ENCODE assay signal across 12 cellular contexts in genomic region chr4:83082777-83083176, GRCh38. TPM values are rescaled to one million over a fixed set of nuclear protein-coding genes. Genes with fewer than 3 reads are reported as not detected.
DNase-seq lines count a peak whose midpoint lies in the region; FAIRE-seq and TF ChIP-seq lines count a peak whose summit lies in the region.
"Had no signal": no experiment of that assay in that cellular context is flagged by ENCODE, and none has a peak within 500 bp of the region (broad histone marks: within the 10 kb centered on the region; RNA-seq: fewer than 3 reads in every experiment).

No MANE protein-coding gene starts in this region.

- DNase-seq in AG08395 (ENCODE audit: low spot score): peak; percentile 3
- peak; percentile 56 for DNase-seq in EL
- DNase-seq in PC-9: peak; percentile 17 to 52
- DNase-seq in glomerular visceral epithelial cell (ENCODE audit: extremely low spot score): peak; percentile 20
- no peak for DNase-seq in kidney
- no peak for DNase-seq in inferior parietal cortex (ENCODE audit: extremely low spot score)
- no peak for DNase-seq in SHP77 (lab: John Stamatoyannopoulos, UW)
- DNase-seq in NCI-H748 treated with DMSO at 0.1 percent for 48 hours (lab: John Stamatoyannopoulos, UW): no peak
- DNase-seq: foreskin melanocyte, NCI-H2171 had no signal

- no peak overlapping the region for H3K4me3 ChIP-seq in PC-9
- H3K4me3 ChIP-seq in kidney (ENCODE audit: low read length in 2 of 2): no peak overlapping the region
- H3K4me3 ChIP-seq: HAP-1 had no signal

- no peak overlapping the region for H3K4me2 ChIP-seq in PC-9

- intact Hi-C loops in PC-9 (cut with micrococcal nuclease; ENCODE audit: unreplicated experiment): no loop called here
- intact Hi-C loops in kidney (cut with DNase I): loop anchor here (10.0 kb wide), 1 partner anchor 152 kb away; no protein-coding TSS in a partner anchor

- no peak for FAIRE-seq in kidney (lab: Jason Lieb, UNC)

- H3F3A ChIP-seq in PC-9 (ENCODE audit: insufficient read depth, low read depth): no peaks in the 10 kb centered on the region

- H4K20me1 ChIP-seq in PC-9 (ENCODE audit: insufficient read depth): no peaks in the 10 kb centered on the region

- BruUV-seq in PC-9 (replicated peaks; lab: Mats Ljungman, UMichigan): no TSS peak

- H3K9ac ChIP-seq in kidney (ENCODE audit: low read length in 2 of 2): no peak overlapping the region

- CTCF ChIA-PET in PC-9 (lab: Charles Lee): no interaction called here

- H3K4me1 ChIP-seq in PC-9 (replicated peaks; ENCODE audit: insufficient read depth): no peaks in the 10 kb centered on the region
- no peaks in the 10 kb centered on the region for H3K4me1 ChIP-seq in kidney (ENCODE audit: control insufficient read depth in 1 of 2, insufficient read depth in 1 of 2, low read depth in 1 of 2, low read length in 2 of 2)
- H3K4me1 ChIP-seq: HAP-1 had no signal

- H3K79me2 ChIP-seq in PC-9 (ENCODE audit: low read depth): no peaks in the 10 kb centered on the region

- H3K36me3 ChIP-seq in PC-9 (ENCODE audit: low read depth) (no peaks in the 10 kb centered on the region), kidney (ENCODE audit: control insufficient read depth in 1 of 2, insufficient read depth in 2 of 2, low read length in 2 of 2) (no peaks in the 10 kb centered on the region)
- H3K36me3 ChIP-seq: HAP-1 had no signal

- H3K9me3 ChIP-seq in PC-9 (ENCODE audit: insufficient read depth, low read depth): no peaks in the 10 kb centered on the region
- no peaks in the 10 kb centered on the region for H3K9me3 ChIP-seq in kidney (ENCODE audit: control insufficient read depth in 1 of 2, low read length in 2 of 2)
- H3K9me3 ChIP-seq: HAP-1 had no signal

- no peak overlapping the region for H2AFZ ChIP-seq in PC-9

- H3K9me2 ChIP-seq in PC-9 (ENCODE audit: insufficient read depth): no peaks in the 10 kb centered on the region

- H3K27ac ChIP-seq in PC-9 (no peak overlapping the region), kidney (ENCODE audit: low read depth in 2 of 2, low read length in 2 of 2) (no peak overlapping the region)
- H3K27ac ChIP-seq: VCaP had no signal

- POLR2A ChIA-PET in PC-9 (lab: Charles Lee; ENCODE audit: unreplicated experiment): no interaction called here

- TF ChIP-seq CTCF in PC-9 (conservative IDR thresholded peaks at IDR 0.05) (no peak), kidney (IDR thresholded peaks at IDR 0.05; ENCODE audit: borderline replicate concordance, extremely low read depth, insufficient read depth) (no peak)

- H3K27me3 ChIP-seq in PC-9 (ENCODE audit: insufficient read depth, low read depth): no peaks in the 10 kb centered on the region

RNA-seq across cellular contexts. Expression of gene PLAC8, which starts 31.8 kb away (rescaled TPM):
- total RNA-seq in PC-9 (2021): 39.0 and 52.7 TPM in 2 replicates
- total RNA-seq in kidney: 10.3 TPM
- polyA plus RNA-seq in kidney (ENCODE audit: insufficient read depth, low read depth, low replicate concordance): 3.6 TPM

RNA-seq across cellular contexts. Expression of gene COPS4, which starts 47.8 kb away (rescaled TPM):
- 15.4 and 17.1 TPM in 2 replicates for total RNA-seq in PC-9 (2021)
- total RNA-seq in kidney: 28.6 TPM
- polyA plus RNA-seq in kidney (ENCODE audit: insufficient read depth, low read depth, low replicate concordance): 51.8 TPM

Comparison
In these comparisons a context has a peak if more than half of its experiments do, and no peak if none do; other contexts are left out.
1. DNase-seq: peak in AG08395 (single experiment), EL (single experiment), PC-9 (2 of 2) and glomerular visceral epithelial cell (single experiment); none in kidney (single experiment), inferior parietal cortex (single experiment), SHP77 (0 of 2) and NCI-H748 treated with DMSO at 0.1 percent for 48 hours (single experiment).